18 cellular contexts compared by ENCODE assay signal in the genomic region with DNA sequence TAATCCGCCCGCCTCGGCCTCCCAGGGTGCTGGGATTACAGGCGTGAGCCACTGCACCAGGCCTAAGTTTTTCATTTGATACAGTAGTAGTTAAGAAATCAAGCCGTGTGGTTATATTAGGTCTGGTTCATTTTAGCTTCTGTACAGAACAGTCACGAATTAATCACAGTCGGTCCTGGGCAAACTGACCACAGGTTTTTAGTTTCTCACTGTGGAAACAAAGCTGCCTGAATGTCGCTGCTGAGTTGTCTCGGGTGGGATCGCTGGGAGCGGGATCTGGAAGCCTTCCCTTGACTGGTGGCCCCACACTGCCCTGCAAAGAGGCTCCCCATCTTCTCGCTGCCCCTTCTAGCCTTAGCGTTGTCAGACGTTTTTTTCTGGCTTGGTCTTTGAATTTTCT.
"Had no signal": no experiment of that assay in that cellular context is flagged by ENCODE, and none has a peak within 500 bp of the region (broad histone marks: within the 10 kb centered on the region; RNA-seq: fewer than 3 reads in every experiment).

No MANE protein-coding gene starts in this region.

- DNase-seq: activated CD4-positive, alpha-beta T cell treated with anti-CD3 and anti-CD28 coated beads, Interleukin-2, amount 10 ng/mL, durations not matched to agents 7 days and 5 days; activated CD4-positive, CD25-positive, alpha-beta regulatory T cell; activated T-cell treated with anti-CD3 and anti-CD28 coated beads for 4 hours; amniotic stem cell; foreskin keratinocyte; left colon; mucosa of descending colon; natural killer cell; stimulated activated CD4-positive, alpha-beta T cell treated with anti-CD3 and anti-CD28 coated beads, Interleukin-12 subunit alpha, Interleukin-12 subunit beta, amount 100 ng/mL, for 4 hours; stimulated activated CD4-positive, alpha-beta T cell treated with anti-CD3 and anti-CD28 coated beads, Interleukin-4, amount 100 ng/mL, for 1 hour; stimulated activated CD8-positive, alpha-beta memory T cell treated with anti-CD3 and anti-CD28 coated beads, Interleukin-4, amount 100 ng/mL, for 48 hours; stomach had no signal

- H3K4me3 Mint-ChIP-seq: activated CD4-positive, alpha-beta T cell treated with anti-CD3 and anti-CD28 coated beads, Interleukin-2, amount 10 ng/mL, durations not matched to agents 7 days and 5 days; activated naive CD4-positive, alpha-beta T cell treated with anti-CD3 and anti-CD28 coated beads, Interleukin-2, amount 50 U/mL, for 24 hours; natural killer cell; T-helper 1 cell treated with Interleukin-12 subunit alpha and Interleukin-12 subunit beta and Interleukin-4 antibody, amounts not matched to agents 30 μg/mL and 1 μg/mL, for 36 hours had no signal

- H3K9me3 ChIP-seq: esophagus muscularis mucosa, heart left ventricle, mucosa of descending colon, stomach, thoracic aorta had no signal

- H3K27ac ChIP-seq: esophagus muscularis mucosa, foreskin keratinocyte, heart left ventricle, thoracic aorta had no signal

- H3K27me3 Mint-ChIP-seq: activated CD4-positive, alpha-beta T cell treated with anti-CD3 and anti-CD28 coated beads, Interleukin-2, amount 10 ng/mL, durations not matched to agents 7 days and 5 days; activated naive CD4-positive, alpha-beta T cell treated with anti-CD3 and anti-CD28 coated beads, Interleukin-2, amount 50 U/mL, for 24 hours had no signal

- H3K9me3 Mint-ChIP-seq: activated naive CD4-positive, alpha-beta T cell treated with anti-CD3 and anti-CD28 coated beads, Interleukin-2, amount 50 U/mL, for 24 hours; activated T-helper 2 cell treated with anti-CD3 and anti-CD28 coated beads, Interferon-gamma antibody, Interleukin-2, Interleukin-4, amounts not matched to agents 10 μg/mL and 5 μg/mL and 100 μg/mL, durations not matched to agents 14 hours and 24 hours and 36 hours; natural killer cell; T-helper 1 cell treated with Interleukin-12 subunit alpha and Interleukin-12 subunit beta and Interleukin-4 antibody, amounts not matched to agents 30 μg/mL and 1 μg/mL, for 36 hours had no signal

- ATAC-seq: foreskin keratinocyte, heart left ventricle, left colon, mucosa of descending colon, natural killer cell had no signal

- H3K27me3 ChIP-seq: esophagus muscularis mucosa, foreskin keratinocyte, heart left ventricle, stomach had no signal

- H3K36me3 Mint-ChIP-seq: natural killer cell had no signal

- H3K4me3 ChIP-seq: esophagus muscularis mucosa, heart left ventricle, mucosa of descending colon, stomach, thoracic aorta had no signal

- H3K27ac Mint-ChIP-seq: activated T-helper 2 cell treated with anti-CD3 and anti-CD28 coated beads, Interferon-gamma antibody, Interleukin-2, Interleukin-4, amounts not matched to agents 10 μg/mL and 5 μg/mL and 100 μg/mL, durations not matched to agents 14 hours and 24 hours and 36 hours; T-helper 1 cell treated with Interleukin-12 subunit alpha and Interleukin-12 subunit beta and Interleukin-4 antibody, amounts not matched to agents 30 μg/mL and 1 μg/mL, for 36 hours had no signal
